In the genomic region with DNA sequence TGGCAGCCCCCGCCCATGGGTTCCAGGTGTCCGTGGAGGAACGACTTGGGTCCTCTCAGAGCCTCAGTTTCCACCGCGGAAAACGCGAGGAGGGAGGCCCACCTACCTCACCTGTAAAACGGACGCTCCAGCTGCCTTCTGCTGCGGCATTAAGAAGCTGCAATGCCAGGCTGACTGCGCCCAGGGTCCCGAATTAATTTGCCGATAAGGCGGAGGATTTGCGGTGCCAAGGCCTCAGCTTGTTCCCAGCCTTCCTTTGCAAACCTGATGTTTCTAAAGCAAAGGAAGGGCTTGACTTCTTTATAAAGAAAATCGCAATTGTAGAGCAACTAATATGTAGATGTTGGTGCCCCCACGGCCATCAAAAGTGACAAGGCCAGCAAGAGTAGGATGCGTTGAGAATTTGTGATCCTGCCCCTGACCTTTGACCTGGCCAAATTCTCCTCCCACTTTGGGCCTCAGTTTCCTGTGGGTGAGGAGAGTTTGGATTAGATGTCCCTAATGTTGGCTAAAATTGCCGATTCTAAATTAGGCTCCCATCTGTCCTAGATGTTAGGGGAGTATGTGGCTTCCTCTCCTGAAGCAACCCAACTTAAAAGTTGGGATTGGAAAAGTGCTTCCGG, we compare ENCODE assay signal across 8 cellular contexts. TPM values are rescaled to one million over a fixed set of nuclear protein-coding genes. Genes with fewer than 3 reads are reported as not detected.
DNase-seq lines count a peak whose midpoint lies in the region; ATAC-seq and TF ChIP-seq lines count a peak whose summit lies in the region.

No MANE protein-coding gene starts in this region.

- no peaks in the 10 kb centered on the region for H3K36me3 ChIP-seq in Loucy (ENCODE audit: insufficient read depth, low read length)

- peaks cover 5 to 6% of the 10 kb centered on the region in 2 donors for H3K36me3 Mint-ChIP-seq in CD14-positive monocyte
- H3K36me3 Mint-ChIP-seq in neural crest cell (ENCODE audit: low read depth): no peaks in the 10 kb centered on the region

- H3K4me1 ChIP-seq in Loucy (ENCODE audit: insufficient read depth, low read length, poor library complexity, severe bottlenecking): peaks cover 27% of the 10 kb centered on the region

- H3K27ac Mint-ChIP-seq in CD14-positive monocyte: peak overlapping the region in 1 of 7 donors; percentile 43
- no peak overlapping the region for H3K27ac Mint-ChIP-seq in neural crest cell (ENCODE audit: unreplicated experiment)

- H3K27me3 ChIP-seq in Loucy (ENCODE audit: insufficient read depth, low read length, poor library complexity, severe bottlenecking): no peaks in the 10 kb centered on the region

- no peak for TF ChIP-seq CTCF in CD14-positive monocyte (IDR thresholded peaks at IDR 0.05)
- TF ChIP-seq CTCF in Loucy (conservative IDR thresholded peaks at IDR 0.05; ENCODE audit: low read length): no peak
- no peak for TF ChIP-seq CTCF in coronary artery (IDR thresholded peaks at IDR 0.05)
- no peak for TF ChIP-seq CTCF in neural crest cell (conservative IDR thresholded peaks at IDR 0.05)

- intact Hi-C loops in CD14-positive monocyte (cut with micrococcal nuclease): loop anchor here (10.0 kb wide), 1 partner anchor 163 kb away; a partner anchor contains a TSS

- DNase-seq in CD14-positive monocyte (ENCODE audit: low spot score) (no peak), coronary artery (ENCODE audit: low spot score) (no peak), neural crest cell (ENCODE audit: low read depth, low spot score) (no peak), G401 (ENCODE audit: low spot score) (no peak), NCI-H1048 (lab: John Stamatoyannopoulos, UW) (no peak)

- H3K9me2 ChIP-seq in Loucy (replicated peaks; ENCODE audit: low read depth, low read length): no peaks in the 10 kb centered on the region

- peaks cover 35% of the 10 kb centered on the region for H4K20me1 ChIP-seq in Loucy (ENCODE audit: insufficient read depth, low read length, poor library complexity, severe bottlenecking)

- H3K79me2 ChIP-seq in Loucy (ENCODE audit: insufficient read depth, low read length): peaks cover 57% of the 10 kb centered on the region

- H3K27me3 Mint-ChIP-seq in CD14-positive monocyte (ENCODE audit: low read depth in 3 of 3) (peaks cover 2 to 13% (median 8%) of the 10 kb centered on the region in 3 donors), neural crest cell (ENCODE audit: low read depth) (peaks cover 3% of the 10 kb centered on the region)

- peak overlapping the region; percentile 40 for H3K4me3 ChIP-seq in Loucy (ENCODE audit: low read length, poor library complexity, severe bottlenecking)
- peak overlapping the region; percentile 92 for H3K4me3 ChIP-seq in coronary artery

- H3K9me3 Mint-ChIP-seq in CD14-positive monocyte: no peaks in the 10 kb centered on the region
- no peaks in the 10 kb centered on the region for H3K9me3 Mint-ChIP-seq in neural crest cell

- H3K9me3 ChIP-seq in Loucy (ENCODE audit: insufficient read depth, low read depth, low read length): no peaks in the 10 kb centered on the region

- ATAC-seq in HG03432 (IDR thresholded peaks at IDR 0.05; ENCODE audit: unreplicated experiment) (no peak), HG02623 (IDR thresholded peaks at IDR 0.05; ENCODE audit: unreplicated experiment) (no peak)

- H3K9ac ChIP-seq in Loucy (ENCODE audit: low read depth, low read length, poor library complexity, severe bottlenecking): no peak overlapping the region

- H2AFZ ChIP-seq in Loucy (ENCODE audit: low read length): no peak overlapping the region

- peak overlapping the region; percentile 45 for H3K4me2 ChIP-seq in Loucy (ENCODE audit: low read depth, low read length, poor library complexity, severe bottlenecking)

- no peak overlapping the region for H3K27ac ChIP-seq in coronary artery

- H3F3A ChIP-seq in Loucy (ENCODE audit: low read depth): no peaks in the 10 kb centered on the region; the same call in 1 of the 2 replicates

- in situ Hi-C loops in G401 (cut with HindIII; ENCODE audit: low sequenced_read_pairs): no loop called here

- H3K4me1 Mint-ChIP-seq in CD14-positive monocyte: peaks cover 24% of the 10 kb centered on the region
- H3K4me1 Mint-ChIP-seq in neural crest cell: peaks cover 40% of the 10 kb centered on the region

- peak overlapping the region; percentile 55 to 64 for H3K4me3 Mint-ChIP-seq in CD14-positive monocyte
- H3K4me3 Mint-ChIP-seq in neural crest cell: peak overlapping the region; percentile 91

RNA-seq across cellular contexts. Expression of a gene that starts 0.8 kb away (rescaled TPM):
- under 1 TPM; 0.67 to 0.99 TPM for polyA plus RNA-seq in CD14-positive monocyte
- total RNA-seq in neural crest cell: 65.0 and 67.5 TPM in 2 replicates
- total RNA-seq in G401 (2014; rRNA removed; shearing (Covaris generic)): 18.4 and 25.5 TPM in 2 replicates
